ENCODE assay signal across 1 cellular context in genomic region chr11:589798-590197, GRCh38.
TF ChIP-seq lines count a peak whose summit lies in the region.

No MANE protein-coding gene starts in this region.

TF ChIP-seq in K562, 482 proteins besides CTCF, POLR2A, EP300 and RAD21:
- peak; percentile 54 for TF ChIP-seq POLR2G (IDR thresholded peaks at IDR 0.05; ENCODE audit: low read depth, low read length)
- TF ChIP-seq MBD1 (CRISPR knock-in tag; IDR thresholded peaks at IDR 0.05), result no peak
